In the genomic region with DNA sequence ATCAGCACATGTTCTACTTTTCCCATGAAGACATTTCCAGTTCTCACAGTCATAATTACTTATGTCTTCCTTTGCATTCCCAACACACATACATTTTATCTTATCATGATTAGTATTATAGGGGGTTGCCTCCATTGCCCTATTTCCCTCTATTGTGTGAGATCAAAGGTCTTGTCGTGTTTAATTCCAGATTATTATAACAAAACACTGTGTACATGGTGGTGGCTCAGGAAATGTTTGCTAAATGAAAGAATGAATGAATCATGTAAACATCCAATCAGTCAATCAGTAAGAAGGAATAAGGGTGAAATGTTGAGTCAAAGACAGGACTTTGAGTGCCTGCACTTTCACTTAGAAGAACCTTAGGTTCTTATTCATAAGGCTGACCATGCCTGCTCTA, we compare ENCODE assay signal across 10 cellular contexts.
"Had no signal": no experiment of that assay in that cellular context is flagged by ENCODE, and none has a peak within 500 bp of the region (broad histone marks: within the 10 kb centered on the region; RNA-seq: fewer than 3 reads in every experiment).

No MANE protein-coding gene starts in this region.

- H3K27ac ChIP-seq: GM23248, HL-60, KMS-11 had no signal

- FAIRE-seq: HepG2 had no signal

- H3K9me3 ChIP-seq: HAP-1 had no signal

- ATAC-seq: HCT116, HepG2 had no signal

- H3K4me2 ChIP-seq: KMS-11 had no signal

- H3K9ac ChIP-seq: GM23248, KMS-11 had no signal

- DNase-seq: GM23248, GOT3, H7, HFFc6, KBM-7 had no signal

- H3K4me1 ChIP-seq: HAP-1 had no signal

- H3K4me3 ChIP-seq: GM23248, HAP-1 had no signal

- H2AFZ ChIP-seq: GM23248 had no signal

- H3K36me3 ChIP-seq: HAP-1 had no signal
